ENCODE assay signal across 13 cellular contexts in genomic region chr7:73870041-73870492, GRCh38. TPM values are rescaled to one million over a fixed set of nuclear protein-coding genes. Genes with fewer than 3 reads are reported as not detected.
DNase-seq lines count a peak whose midpoint lies in the region; FAIRE-seq and TF ChIP-seq lines count a peak whose summit lies in the region.
"Had no signal": no experiment of that assay in that cellular context is flagged by ENCODE, and none has a peak within 500 bp of the region (broad histone marks: within the 10 kb centered on the region; RNA-seq: fewer than 3 reads in every experiment).

No MANE protein-coding gene starts in this region.

- H3K27ac Mint-ChIP-seq in type B pancreatic cell = no peak overlapping the region

- H3K9me3 ChIP-seq in kidney (ENCODE audit: control insufficient read depth in 1 of 2, low read length in 2 of 2) = no peaks in the 10 kb centered on the region

- peaks cover 7% of the 10 kb centered on the region for H3K4me1 Mint-ChIP-seq in type B pancreatic cell (ENCODE audit: unreplicated experiment)

- DNase-seq in DMS53 (lab: John Stamatoyannopoulos, UW) = peak; percentile 50
- no peak for DNase-seq in DMS53 treated with DMSO at 0.1 percent for 48 hours (lab: John Stamatoyannopoulos, UW; ENCODE audit: unreplicated experiment)
- DNase-seq in kidney = peak; percentile 85
- DNase-seq in type B pancreatic cell (ENCODE audit: extremely low spot score, unreplicated experiment) = no peak
- no peak for DNase-seq in Ammon's horn (ENCODE audit: low spot score)
- DNase-seq in NCI-H345 treated with DMSO at 0.1 percent for 48 hours (lab: John Stamatoyannopoulos, UW; ENCODE audit: unreplicated experiment) = no peak
- DNase-seq: 8988T; activated CD4-positive, alpha-beta T cell treated with anti-CD3 and anti-CD28 coated beads, Interleukin-2, amount 50 U/mL, for 48 hours; activated gamma-delta T cell treated with Interleukin-2 at 50 U/mL for 16 hours; hippocampal formation had no signal

- H3K4me1 ChIP-seq in kidney (ENCODE audit: control insufficient read depth in 1 of 2, insufficient read depth in 1 of 2, low read depth in 1 of 2, low read length in 2 of 2) = peaks cover 7 to 8% of the 10 kb centered on the region in 2 donors

- H3K27me3 Mint-ChIP-seq in type B pancreatic cell = no peaks in the 10 kb centered on the region

- H3K4me3 Mint-ChIP-seq in type B pancreatic cell = peak overlapping the region; percentile 25

- no peak overlapping the region for H3K9ac ChIP-seq in kidney (ENCODE audit: low read length in 2 of 2)

- H3K9me3 Mint-ChIP-seq in type B pancreatic cell = no peaks in the 10 kb centered on the region

- FAIRE-seq in kidney (lab: Jason Lieb, UNC) = no peak

- intact Hi-C loops in kidney (cut with DNase I) = no loop called here

- TF ChIP-seq CTCF in kidney (IDR thresholded peaks at IDR 0.05; ENCODE audit: borderline replicate concordance, extremely low read depth, insufficient read depth) (no peak), type B pancreatic cell (conservative IDR thresholded peaks at IDR 0.05) (no peak)

- H3K4me3 ChIP-seq in kidney (ENCODE audit: low read length in 2 of 2) = no peak overlapping the region

- no peak overlapping the region for H3K27ac ChIP-seq in kidney (ENCODE audit: low read depth in 2 of 2, low read length in 2 of 2)

- H3K36me3 ChIP-seq in kidney (ENCODE audit: control insufficient read depth in 1 of 2, insufficient read depth in 2 of 2, low read length in 2 of 2) = no peaks in the 10 kb centered on the region

- H3K36me3 Mint-ChIP-seq in type B pancreatic cell = no peaks in the 10 kb centered on the region

RNA-seq across cellular contexts. Expression of gene TMEM270, which starts 9.1 kb away (rescaled TPM):
- total RNA-seq in kidney (0.50 TPM), type B pancreatic cell (ENCODE audit: low replicate concordance) (0.57 TPM in 1 of 2 replicates, not detected in the other)
- not detected for polyA plus RNA-seq in kidney (ENCODE audit: insufficient read depth, low read depth, low replicate concordance)
- total RNA-seq: mononuclear cell; subcutaneous adipose tissue; T-helper 2 cell treated with Interferon-gamma antibody and Interleukin-4, amounts not matched to agents 100 ng/mL and 5 ng/mL, for 36 hours had no signal

RNA-seq across cellular contexts. Expression of gene METTL27, which starts 27.8 kb away (rescaled TPM):
- total RNA-seq in kidney (19.3 TPM), type B pancreatic cell (ENCODE audit: low replicate concordance) (8.5 and 11.5 TPM in 2 replicates)
- polyA plus RNA-seq in kidney (ENCODE audit: insufficient read depth, low read depth, low replicate concordance) = 12.9 TPM
- total RNA-seq: mononuclear cell had no signal

RNA-seq across cellular contexts. Expression of gene CLDN4, which starts 39.3 kb away (rescaled TPM):
- total RNA-seq in kidney (342 TPM), type B pancreatic cell (ENCODE audit: low replicate concordance) (223 and 787 TPM in 2 replicates)
- 82.6 TPM for polyA plus RNA-seq in kidney (ENCODE audit: insufficient read depth, low read depth, low replicate concordance)
- total RNA-seq: T-helper 2 cell treated with Interferon-gamma antibody and Interleukin-4, amounts not matched to agents 100 ng/mL and 5 ng/mL, for 36 hours had no signal

Comparison
In these comparisons a context has a peak if more than half of its experiments do, and no peak if none do; other contexts are left out.
1. DNase-seq: peak in DMS53 (single experiment) and kidney (single experiment); none in DMS53 treated with DMSO at 0.1 percent for 48 hours (single experiment), type B pancreatic cell (single experiment), Ammon's horn (single experiment) and NCI-H345 treated with DMSO at 0.1 percent for 48 hours (single experiment).